ENCODE assay signal across 21 cellular contexts in the genomic region with DNA sequence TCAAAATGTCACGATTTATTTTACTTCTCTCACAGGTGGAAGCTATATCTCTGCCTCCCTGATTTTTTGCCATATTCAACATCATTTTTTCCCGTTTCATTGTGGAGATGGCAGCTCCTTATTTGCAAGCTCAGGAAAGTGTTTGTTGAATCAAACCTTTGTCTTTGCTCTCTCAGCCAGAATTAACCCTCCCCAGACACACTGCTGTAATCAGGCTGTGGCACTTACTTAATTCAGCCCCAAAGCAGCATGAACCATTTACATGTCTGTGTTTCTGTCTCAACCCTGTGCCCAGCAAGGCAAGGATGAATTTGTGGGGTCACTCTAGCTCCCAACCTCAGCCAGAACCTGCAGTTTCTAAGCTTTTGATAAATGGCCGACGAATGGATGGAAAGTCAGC.
"Had no signal": no experiment of that assay in that cellular context is flagged by ENCODE, and none has a peak within 500 bp of the region (broad histone marks: within the 10 kb centered on the region; RNA-seq: fewer than 3 reads in every experiment).

No MANE protein-coding gene starts in this region.

- H3K4me3 Mint-ChIP-seq: effector memory CD8-positive, alpha-beta T cell; immature natural killer cell; memory B cell; mesothelial cell of epicardium had no signal

- H3K36me3 Mint-ChIP-seq: memory B cell had no signal

- H3K27ac Mint-ChIP-seq: effector memory CD8-positive, alpha-beta T cell; immature natural killer cell; memory B cell; mesothelial cell of epicardium had no signal

- H3K4me1 ChIP-seq: esophagus muscularis mucosa, foreskin keratinocyte, gastroesophageal sphincter, heart left ventricle, left lung had no signal

- H3K27me3 Mint-ChIP-seq: effector memory CD8-positive, alpha-beta T cell; memory B cell had no signal

- H3K4me3 ChIP-seq: coronary artery, dorsolateral prefrontal cortex, esophagus muscularis mucosa, gastroesophageal sphincter, heart left ventricle, hepatocyte, left lung, lung, mucosa of descending colon had no signal

- H3K4me1 Mint-ChIP-seq: immature natural killer cell, memory B cell, mesothelial cell of epicardium had no signal

- H3K27me3 ChIP-seq: foreskin keratinocyte, hepatocyte, left lung had no signal

- DNase-seq: dermis blood vessel endothelial cell; dorsolateral prefrontal cortex; effector CD8-positive, alpha-beta T cell; effector memory CD8-positive, alpha-beta T cell; foreskin keratinocyte; heart left ventricle; hypothalamus; immature natural killer cell; left cardiac atrium; left lung; left ventricle myocardium superior; mammary epithelial cell; mesendoderm; mucosa of descending colon had no signal

- H3K36me3 ChIP-seq: esophagus muscularis mucosa, gastroesophageal sphincter, heart left ventricle, left lung had no signal

- ATAC-seq: effector memory CD8-positive, alpha-beta T cell; foreskin keratinocyte; gastroesophageal sphincter; heart left ventricle; left cardiac atrium; left lung; left ventricle myocardium superior; mucosa of descending colon had no signal

- H3K27ac ChIP-seq: coronary artery, dorsolateral prefrontal cortex, esophagus muscularis mucosa, foreskin keratinocyte, gastroesophageal sphincter, heart left ventricle, hepatocyte, left lung had no signal
